Comparison of ENCODE assay signal across 27 cellular contexts in the genomic region with DNA sequence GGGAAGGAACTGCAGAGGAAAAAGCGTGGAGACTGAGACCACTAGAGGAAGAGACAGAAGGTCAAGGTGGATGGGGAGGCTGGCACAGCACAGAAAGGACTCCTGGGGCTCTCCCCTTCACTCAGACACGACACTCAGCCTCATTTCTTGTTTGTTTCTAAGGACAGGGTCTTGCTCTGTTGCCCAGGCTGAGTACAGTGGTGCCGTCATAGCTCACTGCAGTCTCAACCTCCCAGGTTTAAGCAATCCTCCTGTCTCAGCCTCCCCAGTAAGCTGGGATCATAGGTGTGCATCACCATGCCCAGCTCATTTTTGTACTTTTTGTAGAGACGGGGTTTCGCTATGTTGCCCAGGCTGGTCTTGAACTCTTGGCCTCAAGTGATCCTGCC. TPM values are rescaled to one million over a fixed set of nuclear protein-coding genes. Genes with fewer than 3 reads are reported as not detected.
"Had no signal": no experiment of that assay in that cellular context is flagged by ENCODE, and none has a peak within 500 bp of the region (broad histone marks: within the 10 kb centered on the region; RNA-seq: fewer than 3 reads in every experiment).

No MANE protein-coding gene starts in this region.

- H3K36me3 Mint-ChIP-seq: mesothelial cell of epicardium; natural killer cell; stimulated activated effector memory CD8-positive, alpha-beta T cell treated with anti-CD3 and anti-CD28 coated beads, Interleukin-12 subunit alpha, Interleukin-12 subunit beta, amount 100 ng/mL, for 72 hours had no signal

- H3K9me3 Mint-ChIP-seq: mesothelial cell of epicardium; natural killer cell; stimulated activated effector memory CD8-positive, alpha-beta T cell treated with anti-CD3 and anti-CD28 coated beads, Interleukin-12 subunit alpha, Interleukin-12 subunit beta, amount 100 ng/mL, for 72 hours; stimulated activated naive CD8-positive, alpha-beta T cell treated with anti-CD3 and anti-CD28 coated beads, Interleukin-15, Interleukin-2, amounts not matched to agents 100 ng/mL and 50 ng/mL, for 24 hours had no signal

- H3K4me1 ChIP-seq: prostate gland, sigmoid colon had no signal

- H3K36me3 ChIP-seq: left ventricle myocardium inferior, ovary, prostate gland, sigmoid colon, spleen, suprapubic skin, thoracic aorta, tibial artery, upper lobe of right lung had no signal

- H3K4me3 ChIP-seq: left ventricle myocardium inferior, lung, ovary, prostate gland, sigmoid colon, spleen, suprapubic skin, thoracic aorta, tibial artery, upper lobe of right lung had no signal

- H3K27ac Mint-ChIP-seq: mesothelial cell of epicardium; natural killer cell; stimulated activated effector memory CD8-positive, alpha-beta T cell treated with anti-CD3 and anti-CD28 coated beads, Interleukin-12 subunit alpha, Interleukin-12 subunit beta, amount 100 ng/mL, for 72 hours; stimulated activated naive CD8-positive, alpha-beta T cell treated with anti-CD3 and anti-CD28 coated beads, Interleukin-15, Interleukin-2, amounts not matched to agents 100 ng/mL and 50 ng/mL, for 24 hours had no signal

- FAIRE-seq: small intestine, urothelium cell line had no signal

- H3K9me3 ChIP-seq: left ventricle myocardium inferior, ovary, prostate gland, sigmoid colon, spleen, suprapubic skin, thoracic aorta, tibial artery, upper lobe of right lung had no signal

- H3K4me3 Mint-ChIP-seq: mesothelial cell of epicardium; natural killer cell; stimulated activated effector memory CD8-positive, alpha-beta T cell treated with anti-CD3 and anti-CD28 coated beads, Interleukin-12 subunit alpha, Interleukin-12 subunit beta, amount 100 ng/mL, for 72 hours; stimulated activated naive CD8-positive, alpha-beta T cell treated with anti-CD3 and anti-CD28 coated beads, Interleukin-15, Interleukin-2, amounts not matched to agents 100 ng/mL and 50 ng/mL, for 24 hours had no signal

- H3K27ac ChIP-seq: left ventricle myocardium inferior, ovary, prostate gland, sigmoid colon, suprapubic skin, thoracic aorta, tibial artery, upper lobe of right lung had no signal

- H3K27me3 ChIP-seq: ovary, upper lobe of right lung had no signal

- ATAC-seq: natural killer cell; right cardiac atrium; stimulated activated effector memory CD8-positive, alpha-beta T cell treated with anti-CD3 and anti-CD28 coated beads, Interleukin-12 subunit alpha, Interleukin-12 subunit beta, amount 100 ng/mL, for 72 hours; upper lobe of right lung had no signal

- DNase-seq: islet precursor cell; left ventricle myocardium inferior; mesendoderm; naive B cell; natural killer cell; ovary; posterior cingulate gyrus; retina; sigmoid colon; small intestine; spleen; stimulated activated CD4-positive, alpha-beta T cell treated with anti-CD3 and anti-CD28 coated beads, Interleukin-4, amount 100 ng/mL, for 24 hours; stimulated activated naive CD4-positive, alpha-beta T cell; tibial artery; trophoblast cell; upper lobe of right lung had no signal

RNA-seq across cellular contexts. Expression of a gene that starts 31.1 kb away (rescaled TPM):
- polyA plus RNA-seq: neural cell had no signal

RNA-seq across cellular contexts. Expression of a gene that starts 35.9 kb away (rescaled TPM):
- total RNA-seq: kidney epithelial cell had no signal

RNA-seq across cellular contexts. Expression of a gene that starts 52.6 kb away (rescaled TPM):
- polyA plus RNA-seq: neural cell had no signal
